22 cellular contexts compared by ENCODE assay signal in the genomic region with DNA sequence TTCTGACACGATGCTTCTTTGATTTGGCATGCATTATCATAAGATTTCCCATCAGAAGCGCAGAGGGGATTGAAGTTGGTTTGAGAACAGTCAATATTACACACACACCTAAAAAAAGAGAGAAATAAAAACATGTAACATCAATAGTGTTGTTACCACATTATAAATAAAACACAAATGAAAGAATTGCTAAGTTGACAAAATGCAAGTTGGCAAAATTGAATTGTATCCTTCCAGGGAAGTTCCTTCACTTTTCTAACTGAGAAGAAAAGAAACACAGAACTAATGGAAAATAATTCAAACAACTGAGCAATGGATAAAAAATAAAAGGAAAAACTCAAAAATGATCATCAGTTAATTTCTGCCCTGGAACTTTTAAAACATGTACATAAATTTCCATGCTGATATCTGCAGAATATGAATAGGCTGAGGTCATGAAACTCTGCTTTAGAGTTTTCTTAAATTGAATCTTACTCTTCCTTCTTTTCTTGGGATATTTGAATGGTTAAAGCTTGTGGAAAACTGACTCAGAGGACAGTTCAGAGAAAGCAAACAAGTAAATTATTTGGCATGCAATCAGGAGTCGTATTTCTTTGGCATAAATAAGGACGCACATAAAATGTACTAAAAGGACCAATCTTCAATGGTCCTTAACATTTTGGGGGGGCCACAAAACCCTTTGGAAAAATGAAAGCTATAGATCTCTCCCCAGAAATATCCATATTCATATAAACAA.
"Had no signal": no experiment of that assay in that cellular context is flagged by ENCODE, and none has a peak within 500 bp of the region (broad histone marks: within the 10 kb centered on the region; RNA-seq: fewer than 3 reads in every experiment).

No MANE protein-coding gene starts in this region.

- H3K36me3 ChIP-seq: gastrocnemius medialis, left lung, suprapubic skin, vagina had no signal

- H3K36me3 Mint-ChIP-seq: activated naive CD4-positive, alpha-beta T cell treated with anti-CD3 and anti-CD28 coated beads, Interleukin-2, amount 50 U/mL, for 72 hours had no signal

- H3K4me1 Mint-ChIP-seq: T-helper 17 cell had no signal

- H3K4me1 ChIP-seq: gastrocnemius medialis, left lung, suprapubic skin, vagina had no signal

- H3K4me3 ChIP-seq: gastrocnemius medialis, left lung, suprapubic skin, vagina had no signal

- DNase-seq: activated CD4-positive, alpha-beta T cell treated with anti-CD3 and anti-CD28 coated beads for 1 hour; activated CD4-positive, alpha-beta T cell treated with anti-CD3 and anti-CD28 coated beads, Interleukin-2, amount 50 U/mL, for 4 hours; activated gamma-delta T cell; dermis blood vessel endothelial cell; effector memory CD8-positive, alpha-beta T cell; gastrocnemius medialis; head of caudate nucleus; kidney; left lung; midbrain; nephron progenitor cell; nucleus accumbens; posterior cingulate gyrus; stimulated activated CD4-positive, alpha-beta T cell treated with anti-CD3 and anti-CD28 coated beads, Interleukin-2, amount 100 ng/mL, for 24 hours; stimulated activated naive CD8-positive, alpha-beta T cell treated with anti-CD3 and anti-CD28 coated beads, Interleukin-15, Interleukin-2, amounts not matched to agents 100 U/mL and 50 U/mL, for 24 hours; T-helper 17 cell; trophoblast cell had no signal

- H3K4me3 Mint-ChIP-seq: effector memory CD8-positive, alpha-beta T cell; nephron progenitor cell; T-helper 17 cell had no signal

- H3K27ac Mint-ChIP-seq: activated naive CD4-positive, alpha-beta T cell treated with anti-CD3 and anti-CD28 coated beads, Interleukin-2, amount 50 U/mL, for 72 hours; effector memory CD8-positive, alpha-beta T cell; nephron progenitor cell; T-helper 17 cell had no signal

- H3K27me3 ChIP-seq: gastrocnemius medialis, left lung, suprapubic skin, vagina had no signal

- H3K9me3 Mint-ChIP-seq: activated naive CD4-positive, alpha-beta T cell treated with anti-CD3 and anti-CD28 coated beads, Interleukin-2, amount 50 U/mL, for 72 hours; effector memory CD8-positive, alpha-beta T cell; nephron progenitor cell had no signal

- H3K27ac ChIP-seq: epithelial cell of prostate, gastrocnemius medialis, left lung, suprapubic skin, vagina, VCaP had no signal
